In genomic region chr12:89357297-89357730, GRCh38 we compare ENCODE assay signal across 1 cellular context.
TF ChIP-seq lines count a peak whose summit lies in the region.

No MANE protein-coding gene starts in this region.

TF ChIP-seq in HepG2, 621 proteins besides CTCF, POLR2A, EP300 and RAD21 (continued from another document):
- TF ChIP-seq ZBTB38 (CRISPR knock-in tag; IDR thresholded peaks at IDR 0.05): peak; percentile 66
